ENCODE assay signal across 8 cellular contexts in the genomic region with DNA sequence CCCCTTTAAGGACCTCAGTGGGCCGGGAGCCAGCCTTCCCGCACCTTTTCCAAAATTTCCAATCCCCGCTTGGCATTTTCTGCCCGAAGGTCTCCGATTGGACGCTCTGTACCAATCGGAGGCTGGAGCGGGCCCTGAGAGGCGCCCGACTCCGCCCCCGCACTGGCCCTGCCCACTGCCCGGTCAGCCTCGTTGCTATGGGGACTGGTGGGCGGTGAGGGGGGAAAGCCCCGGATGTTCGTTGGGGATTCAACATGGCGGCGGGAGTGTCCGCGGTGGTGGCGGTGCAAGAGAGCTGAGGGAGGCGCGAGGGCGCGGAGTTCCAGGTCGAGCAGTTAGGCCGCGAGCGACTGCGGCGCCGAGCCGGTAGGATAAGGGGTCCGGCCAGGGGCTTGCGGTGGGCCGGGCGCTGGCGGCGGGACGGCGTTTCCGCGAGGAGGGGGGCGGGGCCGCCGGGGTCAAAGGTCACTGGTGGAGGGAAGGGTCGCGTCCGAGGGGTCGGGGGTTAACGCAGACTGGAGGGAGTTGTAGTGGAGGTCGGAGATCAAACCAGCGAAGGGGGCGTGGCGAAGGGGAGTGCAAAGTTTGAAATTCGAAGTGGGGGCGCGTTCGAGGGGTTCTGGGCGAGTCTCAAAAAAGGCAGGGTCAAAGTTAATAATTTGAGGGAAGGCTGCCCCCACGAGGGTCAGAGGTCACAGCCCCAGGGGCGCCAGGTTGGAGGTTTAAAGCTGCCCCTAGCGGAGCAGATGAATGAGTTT. TPM values are rescaled to one million over a fixed set of nuclear protein-coding genes. Genes with fewer than 3 reads are reported as not detected.
DNase-seq lines count a peak whose midpoint lies in the region; ATAC-seq and TF ChIP-seq lines count a peak whose summit lies in the region.

Gene PAK4, plus strand, starts transcription at position 233 of the 758 bp plus-strand sequence. CDS start 43,768 bp downstream, outside the sequence.

- H4K20me1 ChIP-seq in DOHH2 (ENCODE audit: control insufficient read depth, insufficient read depth, low read depth, low read length) (no peaks in the 10 kb centered on the region), GM23338 (replicated peaks; ENCODE audit: insufficient read depth) (peaks cover 12% of the 10 kb centered on the region)

- H3K9me2 ChIP-seq in DOHH2 (replicated peaks; ENCODE audit: control insufficient read depth, low read length) (no peaks in the 10 kb centered on the region), GM23338 (ENCODE audit: insufficient read depth) (no peaks in the 10 kb centered on the region)

- TF ChIP-seq CTCF in DOHH2 (IDR thresholded peaks at IDR 0.05; ENCODE audit: low read depth, low read length, poor library complexity, severe bottlenecking), result no peak
- no peak for TF ChIP-seq CTCF in GM23338 (conservative IDR thresholded peaks at IDR 0.05; ENCODE audit: low read depth in 2 of 2)
- no peak for TF ChIP-seq CTCF in LNCaP clone FGC (IDR thresholded peaks at IDR 0.05; ENCODE audit: control insufficient read depth, extremely low read depth, insufficient read depth)
- no peak for TF ChIP-seq CTCF in RWPE1 (conservative IDR thresholded peaks at IDR 0.05; ENCODE audit: low read depth)

- peak; percentile 99 for DNase-seq in GM23338 (ENCODE audit: low spot score)
- DNase-seq in LNCaP clone FGC (ENCODE audit: low read depth), result peak; percentile 93
- DNase-seq in RWPE1 (ENCODE audit: low spot score), result peak; percentile 100
- peak; percentile 96 for DNase-seq in fibroblast of gingiva (ENCODE audit: low read depth)
- DNase-seq in naive thymus-derived CD4-positive, alpha-beta T cell, result peak; percentile 89 to 99 (median 92)
- peak; percentile 95 for DNase-seq in stimulated activated naive B cell treated with anti-CD40 and anti-IgM and Interleukin-4, amounts not matched to agents 10 μg/mL and 1 μg/mL and 100 μg/mL, for 72 hours

- no peaks in the 10 kb centered on the region for H3K9me3 Mint-ChIP-seq in GM23338
- H3K9me3 Mint-ChIP-seq in activated T-helper 17 cell treated with anti-CD3 and anti-CD28 coated beads, Interleukin-2, amount 50 U/mL, for 72 hours, result no peaks in the 10 kb centered on the region
- peaks cover 0 to 3% (median 0%) of the 10 kb centered on the region in 11 donors for H3K9me3 Mint-ChIP-seq in naive thymus-derived CD4-positive, alpha-beta T cell
- no peaks in the 10 kb centered on the region for H3K9me3 Mint-ChIP-seq in stimulated activated naive B cell treated with anti-CD40 and anti-IgM and Interleukin-4, amounts not matched to agents 10 μg/mL and 1 μg/mL and 100 μg/mL, for 72 hours

- peaks cover 18% of the 10 kb centered on the region for H3K27me3 Mint-ChIP-seq in GM23338 (ENCODE audit: insufficient read depth, low read depth, poor library complexity)
- H3K27me3 Mint-ChIP-seq in activated T-helper 17 cell treated with anti-CD3 and anti-CD28 coated beads, Interleukin-2, amount 50 U/mL, for 72 hours, result peaks cover 4% of the 10 kb centered on the region
- peaks cover 0 to 7% (median 0%) of the 10 kb centered on the region in 5 donors for H3K27me3 Mint-ChIP-seq in naive thymus-derived CD4-positive, alpha-beta T cell
- H3K27me3 Mint-ChIP-seq in stimulated activated naive B cell treated with anti-CD40 and anti-IgM and Interleukin-4, amounts not matched to agents 10 μg/mL and 1 μg/mL and 100 μg/mL, for 72 hours, result peaks cover 4 to 9% of the 10 kb centered on the region in 2 donors

- POLR2A ChIA-PET in RWPE1 (lab: Yijun Ruan, JAX; ENCODE audit: low non-redundant PET), result no interaction called here
- POLR2A ChIA-PET in naive thymus-derived CD4-positive, alpha-beta T cell (lab: Charles Lee), result interaction anchor here (0.6 to 1.1 kb wide), 2 partner anchors 210 to 1469 kb away, joined by 3 to 4 read pairs; partner anchors contain the start of gene GMFG

- H3K4me2 ChIP-seq in DOHH2 (ENCODE audit: low read length) (peak within 1 kb of the TSS; percentile 66), GM23338 (peak within 1 kb of the TSS; percentile 96)

- peak within 1 kb of the TSS; percentile 43 for H3K27ac ChIP-seq in DOHH2 (ENCODE audit: low read depth, low read length)
- peak within 1 kb of the TSS; percentile 74 for H3K27ac ChIP-seq in GM23338 (ENCODE audit: low read depth)
- H3K27ac ChIP-seq in RWPE1, result peak within 1 kb of the TSS; percentile 85
- peak within 1 kb of the TSS; percentile 90 for H3K27ac ChIP-seq in naive thymus-derived CD4-positive, alpha-beta T cell (ENCODE audit: low read depth, low read length)

- peak within 1 kb of the TSS; percentile 87 for H3K4me3 Mint-ChIP-seq in GM23338
- peak within 1 kb of the TSS; percentile 90 for H3K4me3 Mint-ChIP-seq in activated T-helper 17 cell treated with anti-CD3 and anti-CD28 coated beads, Interleukin-2, amount 50 U/mL, for 72 hours
- peak within 1 kb of the TSS; percentile 90 to 98 (median 94) for H3K4me3 Mint-ChIP-seq in naive thymus-derived CD4-positive, alpha-beta T cell
- H3K4me3 Mint-ChIP-seq in stimulated activated naive B cell treated with anti-CD40 and anti-IgM and Interleukin-4, amounts not matched to agents 10 μg/mL and 1 μg/mL and 100 μg/mL, for 72 hours, result peak within 1 kb of the TSS; percentile 84 to 94

- H3K4me1 ChIP-seq in DOHH2 (ENCODE audit: control insufficient read depth, low read length) (peaks cover 9% of the 10 kb centered on the region), GM23338 (ENCODE audit: insufficient read depth) (peaks cover 19% of the 10 kb centered on the region)
- H3K4me1 ChIP-seq in naive thymus-derived CD4-positive, alpha-beta T cell (ENCODE audit: control insufficient read depth in 2 of 2, insufficient read depth in 2 of 2, low read length in 2 of 2), result peaks cover 0 to 10% of the 10 kb centered on the region in 2 donors

- peak within 1 kb of the TSS; percentile 21; the same call in 1 of the 2 replicates for H2AFZ ChIP-seq in GM23338

- peak within 1 kb of the TSS; percentile 95 for H3K27ac Mint-ChIP-seq in GM23338
- peak within 1 kb of the TSS; percentile 94 for H3K27ac Mint-ChIP-seq in activated T-helper 17 cell treated with anti-CD3 and anti-CD28 coated beads, Interleukin-2, amount 50 U/mL, for 72 hours
- peak within 1 kb of the TSS; percentile 92 to 99 (median 97) for H3K27ac Mint-ChIP-seq in naive thymus-derived CD4-positive, alpha-beta T cell
- peak within 1 kb of the TSS; percentile 94 for H3K27ac Mint-ChIP-seq in stimulated activated naive B cell treated with anti-CD40 and anti-IgM and Interleukin-4, amounts not matched to agents 10 μg/mL and 1 μg/mL and 100 μg/mL, for 72 hours

- H3K27me3 ChIP-seq in DOHH2 (ENCODE audit: control insufficient read depth, low read length), result peaks cover 4% of the 10 kb centered on the region
- H3K27me3 ChIP-seq in GM23338 (ENCODE audit: insufficient read depth), result no peaks in the 10 kb centered on the region
- no peaks in the 10 kb centered on the region for H3K27me3 ChIP-seq in naive thymus-derived CD4-positive, alpha-beta T cell (ENCODE audit: control insufficient read depth in 2 of 2, insufficient read depth in 2 of 2, low read length in 2 of 2)

- H3K9me3 ChIP-seq in DOHH2 (ENCODE audit: control insufficient read depth, insufficient read depth, low read length), result no peaks in the 10 kb centered on the region
- H3K9me3 ChIP-seq in naive thymus-derived CD4-positive, alpha-beta T cell (ENCODE audit: control insufficient read depth in 2 of 3, low read length in 3 of 3), result no peaks in the 10 kb centered on the region

- ATAC-seq in GM23338, result peak; percentile 91
- peak; percentile 99 for ATAC-seq in activated T-helper 17 cell treated with anti-CD3 and anti-CD28 coated beads, Interleukin-2, amount 50 U/mL, for 72 hours (replicated peaks)
- ATAC-seq in naive thymus-derived CD4-positive, alpha-beta T cell, result peak; percentile 99
- ATAC-seq in stimulated activated naive B cell treated with anti-CD40 and anti-IgM and Interleukin-4, amounts not matched to agents 10 μg/mL and 1 μg/mL and 100 μg/mL, for 72 hours (replicated peaks), result peak; percentile 97 to 99

- intact Hi-C loops in naive thymus-derived CD4-positive, alpha-beta T cell (cut with micrococcal nuclease), result loop anchor here (1.0 to 10.0 kb wide), 7 partner anchors 52 to 1159 kb away; partner anchors contain the start of genes AKT2 (in 1 of the 2), MED29 (in 1 of the 2), PAF1 (in 1 of the 2) and SAMD4B (in 1 of the 2)

- H3K36me3 ChIP-seq in DOHH2 (ENCODE audit: control insufficient read depth, low read length) (no peaks in the 10 kb centered on the region), GM23338 (ENCODE audit: insufficient read depth) (no peaks in the 10 kb centered on the region)
- peaks cover 0 to 4% (median 0%) of the 10 kb centered on the region in 3 experiments for H3K36me3 ChIP-seq in naive thymus-derived CD4-positive, alpha-beta T cell (ENCODE audit: control insufficient read depth in 2 of 3, insufficient read depth in 3 of 3, low read length in 3 of 3)

- peaks cover 36% of the 10 kb centered on the region for H3K4me1 Mint-ChIP-seq in GM23338
- peaks cover 18% of the 10 kb centered on the region for H3K4me1 Mint-ChIP-seq in activated T-helper 17 cell treated with anti-CD3 and anti-CD28 coated beads, Interleukin-2, amount 50 U/mL, for 72 hours
- peaks cover 26 to 50% (median 37%) of the 10 kb centered on the region in 7 donors for H3K4me1 Mint-ChIP-seq in naive thymus-derived CD4-positive, alpha-beta T cell
- peaks cover 42 to 69% of the 10 kb centered on the region in 2 donors for H3K4me1 Mint-ChIP-seq in stimulated activated naive B cell treated with anti-CD40 and anti-IgM and Interleukin-4, amounts not matched to agents 10 μg/mL and 1 μg/mL and 100 μg/mL, for 72 hours

- H3K79me2 ChIP-seq in DOHH2 (ENCODE audit: control insufficient read depth, low read length) (peaks cover 41% of the 10 kb centered on the region), GM23338 (replicated peaks; ENCODE audit: insufficient read depth) (peaks cover 46% of the 10 kb centered on the region)

- CTCF ChIA-PET in RWPE1 (lab: Yijun Ruan, JAX), result interaction anchor here (0.6 kb wide), 1 partner anchor 201 kb away, joined by 3 read pairs; no protein-coding TSS in a partner anchor
- CTCF ChIA-PET in naive thymus-derived CD4-positive, alpha-beta T cell (lab: Charles Lee), result interaction anchor here (0.6 kb wide), 1 partner anchor 425 kb away, joined by 4 read pairs; no protein-coding TSS in a partner anchor

- H3K4me3 ChIP-seq in DOHH2 (ENCODE audit: low read length) (peak within 1 kb of the TSS; percentile 90), GM23338 (peak within 1 kb of the TSS; percentile 73), LNCaP clone FGC (ENCODE audit: low read depth, low read length) (peak within 1 kb of the TSS; percentile 98)
- peak within 1 kb of the TSS; percentile 61 for H3K4me3 ChIP-seq in naive thymus-derived CD4-positive, alpha-beta T cell (ENCODE audit: low read length)

- H3F3A ChIP-seq in DOHH2 (ENCODE audit: control insufficient read depth, insufficient read depth), result no peaks in the 10 kb centered on the region
- 0 out of 2 replicates have a peak, but pooled peaks cover 6% of the 10 kb centered on the region for H3F3A ChIP-seq in GM23338 (replicated peaks; ENCODE audit: low read depth)

- no peaks in the 10 kb centered on the region for H3K36me3 Mint-ChIP-seq in GM23338 (ENCODE audit: low read depth)
- peaks cover 9% of the 10 kb centered on the region for H3K36me3 Mint-ChIP-seq in activated T-helper 17 cell treated with anti-CD3 and anti-CD28 coated beads, Interleukin-2, amount 50 U/mL, for 72 hours (ENCODE audit: low read depth)
- H3K36me3 Mint-ChIP-seq in naive thymus-derived CD4-positive, alpha-beta T cell, result peaks cover 0 to 2% (median 0%) of the 10 kb centered on the region in 5 donors
- H3K36me3 Mint-ChIP-seq in stimulated activated naive B cell treated with anti-CD40 and anti-IgM and Interleukin-4, amounts not matched to agents 10 μg/mL and 1 μg/mL and 100 μg/mL, for 72 hours, result no peaks in the 10 kb centered on the region

RNA-seq across cellular contexts. Expression of gene PAK4, which starts in this region (rescaled TPM):
- 31.7 and 35.4 TPM in 2 replicates for total RNA-seq in GM23338 (2014; rRNA removed; shearing (Covaris generic))
- 28.3 and 28.7 TPM in 2 replicates for polyA plus RNA-seq in GM23338 (2016; fragmentation: Nextera tagmentation; extraction: Ambion mirVana)
- 10 to 100 TPM; 17.8 to 18.4 TPM for total RNA-seq in activated T-helper 17 cell treated with anti-CD3 and anti-CD28 coated beads, Interleukin-2, amount 50 U/mL, for 72 hours
- total RNA-seq in naive thymus-derived CD4-positive, alpha-beta T cell, result 10 to 100 TPM in 4 of 5 experiments, 1 to 10 TPM in 1; 9.3 to 17.5 (median 12.7) TPM
- polyA plus RNA-seq in naive thymus-derived CD4-positive, alpha-beta T cell, result 1 to 10 TPM; 1.0 to 1.9 TPM

Comparison
In these comparisons a context has a peak if more than half of its experiments do, and no peak if none do; other contexts are left out.
1. Peak in every context shown above with its lines: DNase-seq, ATAC-seq, H3K4me3 ChIP-seq and H3K27ac ChIP-seq.